9 cellular contexts compared by ENCODE assay signal in the genomic region with DNA sequence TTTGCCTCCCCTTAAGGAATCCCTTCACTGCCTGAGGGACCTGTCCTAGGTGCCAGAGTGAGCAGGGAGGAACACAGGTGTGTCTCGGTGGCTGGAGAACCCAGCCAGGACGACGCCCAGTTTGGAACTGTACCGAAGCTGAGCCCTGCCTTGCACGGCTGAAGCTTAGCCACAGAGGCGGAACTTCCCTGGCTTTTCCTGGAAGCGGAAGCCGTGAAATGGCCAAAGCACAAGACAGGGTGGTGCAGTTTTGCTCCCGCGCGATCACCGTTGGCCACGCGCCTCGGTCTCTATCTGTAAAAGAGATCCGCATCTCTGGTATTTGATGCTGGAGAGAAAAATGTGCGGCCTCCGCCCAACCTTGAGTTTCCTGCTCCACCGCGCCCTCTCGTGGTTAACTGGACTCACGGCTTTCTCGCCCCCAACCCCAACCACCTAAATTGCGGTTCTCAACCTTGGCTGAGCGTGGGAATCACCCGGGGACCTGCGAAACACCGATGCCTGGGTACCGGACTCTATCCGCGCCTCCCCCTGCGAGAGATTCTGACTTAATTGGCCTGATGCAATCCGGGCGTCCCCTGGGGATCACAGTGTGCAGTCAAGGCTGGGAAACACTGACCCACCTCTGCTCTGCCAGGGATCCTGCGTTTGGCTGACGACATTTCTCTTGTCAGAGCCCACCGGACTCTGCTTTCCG.
A peak's percentile ranks its signal among the peaks of the same experiment; 100 is the strongest.
DNase-seq lines count a peak whose midpoint lies in the region; ATAC-seq and TF ChIP-seq lines count a peak whose summit lies in the region.
"Had no signal": no experiment of that assay in that cellular context is flagged by ENCODE, and none has a peak within 500 bp of the region (broad histone marks: within the 10 kb centered on the region; RNA-seq: fewer than 3 reads in every experiment).

No MANE protein-coding gene starts in this region.

- H3K4me1 ChIP-seq in CD4-positive, CD25-positive, alpha-beta regulatory T cell (ENCODE audit: control insufficient read depth, insufficient read depth, low read length, poor library complexity, severe bottlenecking), result peaks cover 11% of the 10 kb centered on the region
- H3K4me1 ChIP-seq in prostate gland (replicated peaks) (no peaks in the 10 kb centered on the region), upper lobe of left lung (peaks cover 14 to 46% (median 29%) of the 10 kb centered on the region in 4 donors)

- H3K4me3 Mint-ChIP-seq in CD4-positive, CD25-positive, alpha-beta regulatory T cell, result peak overlapping the region in 3 of 4 donors; percentile 64 to 75 (median 70)
- H3K4me3 Mint-ChIP-seq: dendritic cell treated with granulocyte-macrophage colony-stimulating factor and Interleukin-4, amounts not matched to agents 40 ng/mL and 50 ng/mL, for 4 days had no signal

- TF ChIP-seq CTCF in NB4 (IDR thresholded peaks at IDR 0.05; ENCODE audit: low read depth, low read length) (peak; percentile 91), prostate gland (IDR thresholded peaks at IDR 0.05) (peak; percentile 67 to 79 (median 72)), upper lobe of left lung (IDR thresholded peaks at IDR 0.05) (peak; percentile 66 to 78 (median 71))

- TF ChIP-seq POLR2A in NB4 (IDR thresholded peaks at IDR 0.05; ENCODE audit: extremely low read depth, insufficient read length), result no peak
- no peak for TF ChIP-seq POLR2A in prostate gland (IDR thresholded peaks at IDR 0.05)
- TF ChIP-seq POLR2A in upper lobe of left lung (IDR thresholded peaks at IDR 0.05), result no peak

- no peaks in the 10 kb centered on the region for H3K36me3 Mint-ChIP-seq in CD4-positive, CD25-positive, alpha-beta regulatory T cell

- peak; percentile 70 to 89 (median 83) for DNase-seq in CD4-positive, CD25-positive, alpha-beta regulatory T cell
- DNase-seq in NB4 (ENCODE audit: low read depth), result peak; percentile 78
- DNase-seq in T-helper 1 cell, result peak; percentile 53 to 84 (median 74)
- peak; percentile 63 for DNase-seq in amniotic stem cell (lab: John Stamatoyannopoulos, UW)
- DNase-seq in left ventricle myocardium superior, result peak; percentile 83
- peak; percentile 60 for DNase-seq in prostate gland (ENCODE audit: low spot score)
- DNase-seq in upper lobe of left lung, result peak; percentile 62 to 85

- peaks cover 8% of the 10 kb centered on the region for H3K27me3 ChIP-seq in CD4-positive, CD25-positive, alpha-beta regulatory T cell (ENCODE audit: control insufficient read depth, insufficient read depth, low read length)
- H3K27me3 ChIP-seq in prostate gland (replicated peaks; ENCODE audit: insufficient read depth) (no peaks in the 10 kb centered on the region), upper lobe of left lung (no peaks in the 10 kb centered on the region)

- peaks cover 5 to 25% (median 13%) of the 10 kb centered on the region in 4 donors for H3K4me1 Mint-ChIP-seq in CD4-positive, CD25-positive, alpha-beta regulatory T cell

- H3K27me3 Mint-ChIP-seq in CD4-positive, CD25-positive, alpha-beta regulatory T cell, result peaks cover 55% of the 10 kb centered on the region

- H3K9me3 Mint-ChIP-seq in CD4-positive, CD25-positive, alpha-beta regulatory T cell, result peaks cover 0 to 4% (median 0%) of the 10 kb centered on the region in 7 donors

- peaks cover 0 to 3% of the 10 kb centered on the region in 2 experiments for H3K9me3 ChIP-seq in CD4-positive, CD25-positive, alpha-beta regulatory T cell (ENCODE audit: control insufficient read depth in 2 of 2, low read length in 2 of 2)
- H3K9me3 ChIP-seq in prostate gland (no peaks in the 10 kb centered on the region), upper lobe of left lung (no peaks in the 10 kb centered on the region)

- intact Hi-C loops in left ventricle myocardium superior (cut with micrococcal nuclease), result no loop called here
- intact Hi-C loops in prostate gland (cut with DNase I), result loop anchor here (5.0 kb wide), 1 partner anchor 110 kb away; no protein-coding TSS in a partner anchor

- H3K36me3 ChIP-seq in CD4-positive, CD25-positive, alpha-beta regulatory T cell (ENCODE audit: control insufficient read depth, insufficient read depth, low read length), result no peaks in the 10 kb centered on the region
- H3K36me3 ChIP-seq in prostate gland, result no peaks in the 10 kb centered on the region
- H3K36me3 ChIP-seq in upper lobe of left lung, result no peaks in the 10 kb centered on the region

- no peak overlapping the region for H3K27ac ChIP-seq in CD4-positive, CD25-positive, alpha-beta regulatory T cell (ENCODE audit: insufficient read depth, low read length, poor library complexity, severe bottlenecking)
- peak overlapping the region; percentile 35 to 54 for H3K27ac ChIP-seq in prostate gland
- peak overlapping the region in 3 of 4 donors; percentile 44 to 54 (median 53) for H3K27ac ChIP-seq in upper lobe of left lung

- no peak for TF ChIP-seq EP300 in upper lobe of left lung (IDR thresholded peaks at IDR 0.05)

- ATAC-seq in CD4-positive, CD25-positive, alpha-beta regulatory T cell (ENCODE audit: low read depth in 2 of 2), result peak; percentile 86 to 89
- ATAC-seq in GM21717 (IDR thresholded peaks at IDR 0.05; ENCODE audit: unreplicated experiment), result peak; percentile 64
- peak; percentile 70 for ATAC-seq in left ventricle myocardium superior
- ATAC-seq in upper lobe of left lung (ENCODE audit: low FRiP score in 2 of 2), result peak; percentile 70 to 89

- WGBS in prostate gland, result 6% methylated on average over 38 of the region's 38 CpGs
- WGBS in upper lobe of left lung, 2 donors, result 8 to 15% methylated on average over 18 to 38 of the region's 38 CpGs

- H3K27ac Mint-ChIP-seq in CD4-positive, CD25-positive, alpha-beta regulatory T cell, result peak overlapping the region in 2 of 3 donors; percentile 85 to 90

- peak overlapping the region; percentile 37 for H3K4me3 ChIP-seq in CD4-positive, CD25-positive, alpha-beta regulatory T cell (ENCODE audit: low read depth, low read length)
- H3K4me3 ChIP-seq in NB4 (ENCODE audit: low read depth, low read length) (no peak overlapping the region), prostate gland (no peak overlapping the region), upper lobe of left lung (peak overlapping the region in 2 of 4 donors; percentile 29 to 34)
